ENCODE assay signal across 10 cellular contexts in genomic region chr10:15744217-15744865, GRCh38. TPM values are rescaled to one million over a fixed set of nuclear protein-coding genes. Genes with fewer than 3 reads are reported as not detected.
DNase-seq lines count a peak whose midpoint lies in the region; ATAC-seq and TF ChIP-seq lines count a peak whose summit lies in the region.
"Had no signal": no experiment of that assay in that cellular context is flagged by ENCODE, and none has a peak within 500 bp of the region (broad histone marks: within the 10 kb centered on the region; RNA-seq: fewer than 3 reads in every experiment).

No MANE protein-coding gene starts in this region.

- DNase-seq in GM13977 (ENCODE audit: low spot score) (peak; percentile 44), RWPE1 (ENCODE audit: low spot score) (peak; percentile 32), dedifferentiated amniotic fluid mesenchymal stem cell (ENCODE audit: extremely low spot score) (peak; percentile 37), mucosa of gallbladder (ENCODE audit: low spot score) (peak; percentile 48), coronary artery (ENCODE audit: low spot score) (no peak)
- DNase-seq: naive B cell had no signal

- H3K4me3 ChIP-seq in coronary artery: no peak overlapping the region
- H3K4me3 ChIP-seq: SK-N-MC had no signal

- H3K27ac ChIP-seq in C4-2B (no peak overlapping the region), RWPE1 (no peak overlapping the region), coronary artery (no peak overlapping the region)
- H3K27ac ChIP-seq: SK-N-MC had no signal

- in situ Hi-C loops in GM13977 (cut with MboI; ENCODE audit: low pct_unique_long_range_greater_than_20kb, low sequenced_read_pairs, unreplicated experiment): loop anchor here (25.0 kb wide), 1 partner anchor 307 kb away; no protein-coding TSS in a partner anchor

- POLR2A ChIA-PET in RWPE1 (lab: Yijun Ruan, JAX; ENCODE audit: low non-redundant PET): no interaction called here

- CTCF ChIA-PET in RWPE1 (lab: Yijun Ruan, JAX): no interaction called here

- TF ChIP-seq CTCF in C4-2B (conservative IDR thresholded peaks at IDR 0.05) (peak; percentile 83), GM13977 (IDR thresholded peaks at IDR 0.05; ENCODE audit: extremely low read depth, insufficient read depth, missing control alignments) (peak; percentile 72), RWPE1 (conservative IDR thresholded peaks at IDR 0.05; ENCODE audit: low read depth) (peak; percentile 23; the same call in 1 of the 2 replicates), coronary artery (IDR thresholded peaks at IDR 0.05) (no peak)

- ATAC-seq in HG03354 (IDR thresholded peaks at IDR 0.05; ENCODE audit: poor library complexity, severe bottlenecking, unreplicated experiment): peak; percentile 82
- ATAC-seq in HG03108 (IDR thresholded peaks at IDR 0.05; ENCODE audit: unreplicated experiment): no peak

RNA-seq across cellular contexts. Expression of gene ITGA8, which starts 24.6 kb away (rescaled TPM):
- 2.4 TPM for total RNA-seq in mucosa of gallbladder
